Comparison of ENCODE assay signal across 10 cellular contexts in the genomic region with DNA sequence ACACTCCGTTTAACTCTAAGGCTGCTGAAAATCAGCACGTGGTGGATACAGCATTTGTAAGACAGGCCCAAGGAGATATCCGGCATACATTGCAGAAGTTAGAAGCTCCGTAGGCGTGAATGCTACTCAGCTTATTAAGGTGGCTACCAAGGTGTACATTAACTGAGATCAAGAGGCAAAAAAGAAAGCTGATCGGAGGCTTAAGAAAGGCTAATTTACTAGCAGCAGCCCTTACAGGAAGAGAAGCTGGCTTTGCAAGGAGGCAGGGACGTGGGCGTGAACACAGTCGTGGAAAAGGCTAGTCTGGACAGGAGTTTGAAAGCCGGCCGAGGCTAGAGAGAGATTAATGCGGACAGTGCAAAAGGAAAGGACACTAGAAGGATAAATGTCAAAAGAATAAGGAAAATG. TPM values are rescaled to one million over a fixed set of nuclear protein-coding genes. Genes with fewer than 3 reads are reported as not detected.
A peak's percentile ranks its signal among the peaks of the same experiment; 100 is the strongest.
DNase-seq lines count a peak whose midpoint lies in the region; ATAC-seq and FAIRE-seq lines count a peak whose summit lies in the region.
"Had no signal": no experiment of that assay in that cellular context is flagged by ENCODE, and none has a peak within 500 bp of the region (broad histone marks: within the 10 kb centered on the region; RNA-seq: fewer than 3 reads in every experiment).

No MANE protein-coding gene starts in this region.

- peak; percentile 31 for FAIRE-seq in GM19239 (lab: Jason Lieb, UNC)
- FAIRE-seq in frontal cortex (lab: Jason Lieb, UNC), result no peak

- H3K27ac ChIP-seq in iPS-18a (ENCODE audit: low read length), result peak overlapping the region; percentile 43

- H3K4me1 ChIP-seq in iPS-18a (ENCODE audit: control insufficient read depth, low read depth, low read length) (peaks cover 14% of the 10 kb centered on the region), skeletal muscle satellite cell (ENCODE audit: control insufficient read depth, insufficient read depth, low read length) (peaks cover 28% of the 10 kb centered on the region)

- H3K9me3 ChIP-seq in iPS-18a (ENCODE audit: control insufficient read depth, low read depth, low read length) (no peaks in the 10 kb centered on the region), skeletal muscle satellite cell (replicated peaks; ENCODE audit: low read length) (no peaks in the 10 kb centered on the region)

- H3K36me3 ChIP-seq in iPS-18a (ENCODE audit: control insufficient read depth, low read depth, low read length) (no peaks in the 10 kb centered on the region), skeletal muscle satellite cell (ENCODE audit: insufficient read depth, low read length) (no peaks in the 10 kb centered on the region)

- peak overlapping the region; percentile 96 for H3K4me2 ChIP-seq in skeletal muscle satellite cell (ENCODE audit: low read length)

- H3K4me3 Mint-ChIP-seq in activated T-cell treated with anti-CD3 and anti-CD28 coated beads, Interleukin-2, amount 50 U/mL, for 72 hours, result no peak overlapping the region
- H3K4me3 Mint-ChIP-seq: activated naive CD8-positive, alpha-beta T cell had no signal

- H3K9ac ChIP-seq in iPS-18a (ENCODE audit: low read length), result peak overlapping the region; percentile 69
- H3K9ac ChIP-seq in skeletal muscle satellite cell (ENCODE audit: low read depth, low read length), result peak overlapping the region; percentile 82

- peak; percentile 33 to 46 for ATAC-seq in activated T-cell treated with anti-CD3 and anti-CD28 coated beads, Interleukin-2, amount 50 U/mL, for 72 hours (replicated peaks in 1 of 2)
- ATAC-seq in HG03139 (IDR thresholded peaks at IDR 0.05; ENCODE audit: unreplicated experiment), result no peak
- ATAC-seq in HG02981 (IDR thresholded peaks at IDR 0.05; ENCODE audit: unreplicated experiment), result no peak

- H3K27ac Mint-ChIP-seq in activated T-cell treated with anti-CD3 and anti-CD28 coated beads, Interleukin-2, amount 50 U/mL, for 72 hours, result no peak overlapping the region
- H3K27ac Mint-ChIP-seq: activated naive CD8-positive, alpha-beta T cell had no signal

- H3K4me1 Mint-ChIP-seq in activated T-cell treated with anti-CD3 and anti-CD28 coated beads, Interleukin-2, amount 50 U/mL, for 72 hours (ENCODE audit: low read depth), result no peaks in the 10 kb centered on the region

- H3K36me3 Mint-ChIP-seq in activated T-cell treated with anti-CD3 and anti-CD28 coated beads, Interleukin-2, amount 50 U/mL, for 72 hours (ENCODE audit: insufficient read depth in 2 of 2), result no peaks in the 10 kb centered on the region

- H3K27me3 ChIP-seq in iPS-18a (ENCODE audit: control insufficient read depth, insufficient read depth, low read length) (no peaks in the 10 kb centered on the region), skeletal muscle satellite cell (ENCODE audit: control insufficient read depth, insufficient read depth, low read length) (no peaks in the 10 kb centered on the region)

- no peaks in the 10 kb centered on the region for H3K9me3 Mint-ChIP-seq in activated T-cell treated with anti-CD3 and anti-CD28 coated beads, Interleukin-2, amount 50 U/mL, for 72 hours

- peak overlapping the region; percentile 71 for H3K4me3 ChIP-seq in iPS-18a (ENCODE audit: low read length)
- peak overlapping the region; percentile 74 for H3K4me3 ChIP-seq in skeletal muscle satellite cell (ENCODE audit: low read length)

- DNase-seq in GM19239 (ENCODE audit: insufficient read length, low spot score) (no peak), frontal cortex (ENCODE audit: low spot score in 2 of 2) (no peak)
- peak; percentile 3 to 13 for DNase-seq in activated T-cell treated with anti-CD3 and anti-CD28 coated beads, Interleukin-2, amount 50 U/mL, for 72 hours
- no peak for DNase-seq in activated CD4-positive, alpha-beta T cell treated with anti-CD3 and anti-CD28 coated beads, Interleukin-2, amount 50 U/mL, for 4 hours
- DNase-seq: NCI-H1105 had no signal

- no peaks in the 10 kb centered on the region for H3K27me3 Mint-ChIP-seq in activated T-cell treated with anti-CD3 and anti-CD28 coated beads, Interleukin-2, amount 50 U/mL, for 72 hours (ENCODE audit: low read depth)
- H3K27me3 Mint-ChIP-seq: activated naive CD8-positive, alpha-beta T cell had no signal

RNA-seq across cellular contexts. Expression of gene SELENOI, which starts 45.7 kb away (rescaled TPM):
- 10 to 100 TPM; 35.0 to 38.9 TPM for total RNA-seq in activated T-cell treated with anti-CD3 and anti-CD28 coated beads, Interleukin-2, amount 50 U/mL, for 72 hours
- total RNA-seq in skeletal muscle satellite cell (2012; rRNA removed), result 25.3 and 25.9 TPM in 2 replicates
- 63.6 TPM for total RNA-seq in frontal cortex

RNA-seq across cellular contexts. Expression of gene ADGRF3, which starts 46.4 kb away (rescaled TPM):
- total RNA-seq in activated T-cell treated with anti-CD3 and anti-CD28 coated beads, Interleukin-2, amount 50 U/mL, for 72 hours, result 1 to 10 TPM; 2.4 to 4.8 TPM
- total RNA-seq in skeletal muscle satellite cell (2012; rRNA removed), result under 0.01 TPM in 1 of 2 replicates, not detected in the other
- under 0.01 TPM for total RNA-seq in frontal cortex

RNA-seq across cellular contexts. Expression of gene HADHB, which starts 55.5 kb away (rescaled TPM):
- 10 to 100 TPM; 79.7 to 89.0 TPM for total RNA-seq in activated T-cell treated with anti-CD3 and anti-CD28 coated beads, Interleukin-2, amount 50 U/mL, for 72 hours
- total RNA-seq in skeletal muscle satellite cell (2012; rRNA removed), result 91.1 and 92.3 TPM in 2 replicates
- total RNA-seq in frontal cortex, result 37.9 TPM

RNA-seq across cellular contexts. Expression of gene HADHA, which starts 55.8 kb away (rescaled TPM):
- 100 to 1,000 TPM; 108 TPM for total RNA-seq in activated T-cell treated with anti-CD3 and anti-CD28 coated beads, Interleukin-2, amount 50 U/mL, for 72 hours
- 116 and 137 TPM in 2 replicates for total RNA-seq in skeletal muscle satellite cell (2012; rRNA removed)
- total RNA-seq in frontal cortex, result 85.2 TPM

Comparison
In these comparisons a context has a peak if more than half of its experiments do, and no peak if none do; other contexts are left out.
1. DNase-seq: peak in activated T-cell treated with anti-CD3 and anti-CD28 coated beads, Interleukin-2, amount 50 U/mL, for 72 hours (2 of 2); none in GM19239 (single experiment), frontal cortex (0 of 2) and activated CD4-positive, alpha-beta T cell treated with anti-CD3 and anti-CD28 coated beads, Interleukin-2, amount 50 U/mL, for 4 hours (0 of 2).
2. ATAC-seq: peak in activated T-cell treated with anti-CD3 and anti-CD28 coated beads, Interleukin-2, amount 50 U/mL, for 72 hours (2 of 2); none in HG03139 (single experiment) and HG02981 (single experiment).